ENCODE assay signal across 8 cellular contexts in the genomic region with DNA sequence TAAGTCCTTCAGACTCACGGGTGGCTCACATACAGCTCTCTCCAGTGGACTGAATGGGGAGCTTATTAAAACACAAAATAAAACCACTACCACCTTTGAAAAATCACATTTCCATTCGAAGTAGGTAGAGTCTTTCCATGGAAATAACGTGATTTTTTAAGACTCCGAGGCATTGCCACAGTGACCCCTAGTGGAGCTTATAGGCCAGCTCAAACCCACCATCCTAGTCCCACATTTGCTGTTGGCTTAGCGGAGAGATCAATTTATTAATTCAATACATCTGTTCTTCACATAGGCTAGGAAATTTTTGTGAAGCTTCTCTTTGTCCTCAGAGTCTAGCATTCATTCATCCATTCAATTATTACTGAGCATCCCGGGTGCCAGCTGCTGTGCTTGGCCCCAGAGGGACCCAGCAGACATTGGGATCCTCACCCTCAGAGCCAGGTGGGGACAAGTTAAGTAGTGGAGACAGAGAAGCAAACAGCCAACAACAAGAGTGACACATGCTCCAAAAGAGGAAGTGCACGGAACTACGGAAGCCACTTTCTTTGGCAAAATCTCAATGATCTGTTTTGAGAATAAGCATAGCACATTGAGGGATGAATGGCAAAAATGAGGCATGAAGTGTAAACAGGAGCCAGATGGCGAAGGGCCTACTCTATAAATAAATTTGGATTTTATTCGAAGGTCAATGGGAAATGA. TPM values are rescaled to one million over a fixed set of nuclear protein-coding genes. Genes with fewer than 3 reads are reported as not detected.
DNase-seq lines count a peak whose midpoint lies in the region; ATAC-seq and TF ChIP-seq lines count a peak whose summit lies in the region.

No MANE protein-coding gene starts in this region.

- H3K36me3 Mint-ChIP-seq in natural killer cell: peaks cover 18% of the 10 kb centered on the region
- peaks cover 16% of the 10 kb centered on the region for H3K36me3 Mint-ChIP-seq in natural killer cell treated with Interleukin-12 subunit alpha and Interleukin-12 subunit beta and Interleukin-15 and Interleukin-18, amount 100 ng/mL, for 72 hours

- peaks cover 3 to 9% of the 10 kb centered on the region in 2 donors for H3K9me3 Mint-ChIP-seq in natural killer cell
- peaks cover 3% of the 10 kb centered on the region for H3K9me3 Mint-ChIP-seq in natural killer cell treated with Interleukin-12 subunit alpha and Interleukin-12 subunit beta and Interleukin-15 and Interleukin-18, amount 100 ng/mL, for 72 hours

- H3K4me1 Mint-ChIP-seq in natural killer cell: no peaks in the 10 kb centered on the region
- no peaks in the 10 kb centered on the region for H3K4me1 Mint-ChIP-seq in natural killer cell treated with Interleukin-12 subunit alpha and Interleukin-12 subunit beta and Interleukin-15 and Interleukin-18, amount 100 ng/mL, for 72 hours (ENCODE audit: low read depth in 2 of 2)

- intact Hi-C loops in natural killer cell (cut with micrococcal nuclease) (no loop called here), ascending aorta (cut with DNase I) (loop anchor here (5.0 kb wide), 1 partner anchor 64 kb away; no protein-coding TSS in a partner anchor)

- TF ChIP-seq CTCF in natural killer cell (IDR thresholded peaks at IDR 0.05) (peak; percentile 25), ascending aorta (IDR thresholded peaks at IDR 0.05) (peak in 1 of 3 experiments; percentile 60)

- no peak overlapping the region for H3K27ac Mint-ChIP-seq in natural killer cell
- H3K27ac Mint-ChIP-seq in natural killer cell treated with Interleukin-12 subunit alpha and Interleukin-12 subunit beta and Interleukin-15 and Interleukin-18, amount 100 ng/mL, for 72 hours: no peak overlapping the region

- no peak overlapping the region for H3K4me3 Mint-ChIP-seq in natural killer cell
- no peak overlapping the region for H3K4me3 Mint-ChIP-seq in natural killer cell treated with Interleukin-12 subunit alpha and Interleukin-12 subunit beta and Interleukin-15 and Interleukin-18, amount 100 ng/mL, for 72 hours

- DNase-seq in natural killer cell (no peak), NCI-H446 (lab: John Stamatoyannopoulos, UW) (peak; percentile 90 to 97), ascending aorta (ENCODE audit: low spot score in 2 of 2) (peak in 1 of 2 donors; percentile 77), left kidney (ENCODE audit: low read depth, low spot score) (peak; percentile 38)
- DNase-seq in natural killer cell treated with Interleukin-12 subunit alpha and Interleukin-12 subunit beta and Interleukin-15 and Interleukin-18, amount 100 ng/mL, for 72 hours (ENCODE audit: low spot score): no peak
- no peak for DNase-seq in activated CD8-positive, alpha-beta memory T cell treated with anti-CD3 and anti-CD28 coated beads, Interleukin-2, amount 50 U/mL, for 48 hours

- peaks cover 6 to 43% of the 10 kb centered on the region in 2 donors for H3K4me1 ChIP-seq in ascending aorta

- H3K27me3 Mint-ChIP-seq in natural killer cell (ENCODE audit: low read depth in 2 of 2): peaks cover 20 to 34% of the 10 kb centered on the region in 2 donors
- H3K27me3 Mint-ChIP-seq in natural killer cell treated with Interleukin-12 subunit alpha and Interleukin-12 subunit beta and Interleukin-15 and Interleukin-18, amount 100 ng/mL, for 72 hours: peaks cover 22 to 45% of the 10 kb centered on the region in 2 donors

- H3K27ac ChIP-seq in ascending aorta: peak overlapping the region; percentile 7 to 57

- no peak overlapping the region for H3K4me3 ChIP-seq in ascending aorta

- H3K9me3 ChIP-seq in ascending aorta: peaks cover 0 to 13% of the 10 kb centered on the region in 2 donors

- no peaks in the 10 kb centered on the region for H3K27me3 ChIP-seq in ascending aorta

- ATAC-seq in natural killer cell: no peak
- ATAC-seq in natural killer cell treated with Interleukin-12 subunit alpha and Interleukin-12 subunit beta and Interleukin-15 and Interleukin-18, amount 100 ng/mL, for 72 hours: no peak
- ATAC-seq in GM21717 (IDR thresholded peaks at IDR 0.05; ENCODE audit: unreplicated experiment): no peak
- no peak for ATAC-seq in GM21825 (IDR thresholded peaks at IDR 0.05; ENCODE audit: unreplicated experiment)

- H3K36me3 ChIP-seq in ascending aorta: no peaks in the 10 kb centered on the region

RNA-seq across cellular contexts. Expression of gene P4HA3, which starts 10.2 kb away (rescaled TPM):
- total RNA-seq in natural killer cell (not detected), ascending aorta (2.1 TPM)
- not detected for total RNA-seq in natural killer cell treated with Interleukin-12 subunit alpha and Interleukin-12 subunit beta and Interleukin-15 and Interleukin-18, amount 100 ng/mL, for 72 hours

Comparison
In these comparisons a context has a peak if more than half of its experiments do, and no peak if none do; other contexts are left out.
1. DNase-seq: peak in NCI-H446 (2 of 2) and left kidney (single experiment); none in natural killer cell (single experiment), natural killer cell treated with Interleukin-12 subunit alpha and Interleukin-12 subunit beta and Interleukin-15 and Interleukin-18, amount 100 ng/mL, for 72 hours (single experiment) and activated CD8-positive, alpha-beta memory T cell treated with anti-CD3 and anti-CD28 coated beads, Interleukin-2, amount 50 U/mL, for 48 hours (single experiment).